In the genomic region with DNA sequence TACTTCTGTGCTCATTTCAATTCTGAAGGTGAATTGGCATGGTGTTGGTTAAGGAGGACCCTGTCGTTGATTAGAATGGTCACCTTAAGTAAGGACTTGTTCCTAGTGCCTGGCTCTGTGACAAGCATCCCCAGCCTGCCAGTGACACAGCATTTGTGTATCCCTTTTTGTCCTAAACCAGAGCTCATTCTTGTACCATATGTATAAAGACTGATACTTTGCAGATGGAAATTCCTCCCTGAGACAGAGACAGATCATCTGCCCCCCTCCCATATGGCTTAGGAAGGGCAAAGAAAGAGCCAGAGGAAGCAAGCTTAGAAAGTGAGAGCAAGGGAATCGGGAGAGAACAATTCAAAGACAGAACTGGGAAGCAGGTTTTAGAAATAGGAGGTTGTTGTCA, we compare ENCODE assay signal across 15 cellular contexts. TPM values are rescaled to one million over a fixed set of nuclear protein-coding genes. Genes with fewer than 3 reads are reported as not detected.
A peak's percentile ranks its signal among the peaks of the same experiment; 100 is the strongest.
DNase-seq lines count a peak whose midpoint lies in the region; ATAC-seq and TF ChIP-seq lines count a peak whose summit lies in the region.
"Had no signal": no experiment of that assay in that cellular context is flagged by ENCODE, and none has a peak within 500 bp of the region (broad histone marks: within the 10 kb centered on the region; RNA-seq: fewer than 3 reads in every experiment).

No MANE protein-coding gene starts in this region.

- no peaks in the 10 kb centered on the region for H3K36me3 Mint-ChIP-seq in activated T-cell treated with anti-CD3 and anti-CD28 coated beads, Interleukin-2, amount 50 U/mL, for 4 hours (ENCODE audit: insufficient read depth)
- H3K36me3 Mint-ChIP-seq in activated CD8-positive, alpha-beta T cell treated with anti-CD3 and anti-CD28 coated beads, Interleukin-2, amount 10 ng/mL, durations not matched to agents 7 days and 5 days (ENCODE audit: low read depth), result no peaks in the 10 kb centered on the region
- H3K36me3 Mint-ChIP-seq in glutamatergic neuron (ENCODE audit: unreplicated experiment), result no peaks in the 10 kb centered on the region
- H3K36me3 Mint-ChIP-seq in stimulated activated naive B cell treated with anti-CD40 and anti-IgM and Interleukin-4, amounts not matched to agents 10 μg/mL and 1 μg/mL and 100 μg/mL, for 72 hours, result no peaks in the 10 kb centered on the region

- POLR2A ChIA-PET in activated CD8-positive, alpha-beta T cell treated with anti-CD3 and anti-CD28 coated beads, Interleukin-2, amount 10 ng/mL, durations not matched to agents 7 days and 5 days (lab: Charles Lee), result interaction anchor here (0.6 to 0.7 kb wide), 2 partner anchors 13 to 221 kb away, joined by 3 to 5 read pairs; no protein-coding TSS in a partner anchor

- ATAC-seq in activated T-cell treated with anti-CD3 and anti-CD28 coated beads, Interleukin-2, amount 50 U/mL, for 4 hours, result no peak
- no peak for ATAC-seq in activated CD8-positive, alpha-beta T cell treated with anti-CD3 and anti-CD28 coated beads, Interleukin-2, amount 10 ng/mL, durations not matched to agents 7 days and 5 days
- no peak for ATAC-seq in stimulated activated naive CD8-positive, alpha-beta T cell treated with anti-CD3 and anti-CD28 coated beads, Interleukin-15, amount 100 ng/mL, for 72 hours
- no peak for ATAC-seq in GM18861 (IDR thresholded peaks at IDR 0.05; ENCODE audit: unreplicated experiment)
- ATAC-seq in stimulated activated naive B cell treated with anti-CD40 and anti-IgM and Interleukin-4, amounts not matched to agents 10 μg/mL and 1 μg/mL and 100 μg/mL, for 72 hours (replicated peaks), result no peak

- peak overlapping the region; percentile 82 for H3K27ac Mint-ChIP-seq in activated CD8-positive, alpha-beta T cell treated with anti-CD3 and anti-CD28 coated beads, Interleukin-2, amount 10 ng/mL, durations not matched to agents 7 days and 5 days
- peak overlapping the region; percentile 90 for H3K27ac Mint-ChIP-seq in glutamatergic neuron (ENCODE audit: unreplicated experiment)
- H3K27ac Mint-ChIP-seq in stimulated activated naive CD8-positive, alpha-beta T cell treated with anti-CD3 and anti-CD28 coated beads, Interleukin-15, amount 100 ng/mL, for 72 hours, result peak overlapping the region; percentile 87 to 95
- H3K27ac Mint-ChIP-seq in stimulated activated naive B cell treated with anti-CD40 and anti-IgM and Interleukin-4, amounts not matched to agents 10 μg/mL and 1 μg/mL and 100 μg/mL, for 72 hours, result no peak overlapping the region
- H3K27ac Mint-ChIP-seq: dendritic cell treated with granulocyte-macrophage colony-stimulating factor and Interleukin-4, amounts not matched to agents 40 ng/mL and 50 ng/mL, for 4 days had no signal

- CTCF ChIA-PET in activated CD8-positive, alpha-beta T cell treated with anti-CD3 and anti-CD28 coated beads, Interleukin-2, amount 10 ng/mL, durations not matched to agents 7 days and 5 days (lab: Charles Lee), result interaction anchor here (0.9 to 9.9 kb wide), 9 partner anchors 15 to 395 kb away, joined by 3 to 89 read pairs (median 4); no protein-coding TSS in a partner anchor

- TF ChIP-seq CTCF in glutamatergic neuron (IDR thresholded peaks at IDR 0.05; ENCODE audit: partially characterized antibody, unreplicated experiment), result no peak

- peak overlapping the region; percentile 11 for H3K4me3 Mint-ChIP-seq in activated T-cell treated with anti-CD3 and anti-CD28 coated beads, Interleukin-2, amount 50 U/mL, for 4 hours
- H3K4me3 Mint-ChIP-seq in activated CD8-positive, alpha-beta T cell treated with anti-CD3 and anti-CD28 coated beads, Interleukin-2, amount 10 ng/mL, durations not matched to agents 7 days and 5 days, result no peak overlapping the region
- H3K4me3 Mint-ChIP-seq in glutamatergic neuron (ENCODE audit: unreplicated experiment), result peak overlapping the region; percentile 65
- H3K4me3 Mint-ChIP-seq in stimulated activated naive CD8-positive, alpha-beta T cell treated with anti-CD3 and anti-CD28 coated beads, Interleukin-15, amount 100 ng/mL, for 72 hours, result peak overlapping the region; percentile 56 to 62
- H3K4me3 Mint-ChIP-seq in stimulated activated naive B cell treated with anti-CD40 and anti-IgM and Interleukin-4, amounts not matched to agents 10 μg/mL and 1 μg/mL and 100 μg/mL, for 72 hours, result no peak overlapping the region
- H3K4me3 Mint-ChIP-seq: dendritic cell treated with granulocyte-macrophage colony-stimulating factor and Interleukin-4, amounts not matched to agents 40 ng/mL and 50 ng/mL, for 4 days had no signal

- no peak for DNase-seq in activated T-cell treated with anti-CD3 and anti-CD28 coated beads, Interleukin-2, amount 50 U/mL, for 4 hours
- DNase-seq in activated T-cell treated with anti-CD3 and anti-CD28 coated beads, Interleukin-2, amount 50 U/mL, for 48 hours, result no peak
- DNase-seq in activated CD8-positive, alpha-beta T cell treated with anti-CD3 and anti-CD28 coated beads, Interleukin-2, amount 10 ng/mL, durations not matched to agents 7 days and 5 days, result no peak
- DNase-seq in glutamatergic neuron, result no peak
- no peak for DNase-seq in stimulated activated naive CD8-positive, alpha-beta T cell treated with anti-CD3 and anti-CD28 coated beads, Interleukin-15, amount 100 ng/mL, for 72 hours
- no peak for DNase-seq in stimulated activated naive B cell treated with anti-CD40 and anti-IgM and Interleukin-4, amounts not matched to agents 10 μg/mL and 1 μg/mL and 100 μg/mL, for 72 hours
- DNase-seq in KG1 (lab: John Stamatoyannopoulos, UW), result no peak
- DNase-seq: ACHN; DMS 273 treated with DMSO at 0.1 percent for 48 hours; NCI-H146; NCI-H510A; stimulated activated CD4-positive, alpha-beta T cell treated with anti-CD3 and anti-CD28 coated beads, Interleukin-15, amount 100 ng/mL, for 24 hours; upper lobe of left lung had no signal

- H3K9me3 Mint-ChIP-seq in activated T-cell treated with anti-CD3 and anti-CD28 coated beads, Interleukin-2, amount 50 U/mL, for 4 hours, result no peaks in the 10 kb centered on the region
- H3K9me3 Mint-ChIP-seq in activated CD8-positive, alpha-beta T cell treated with anti-CD3 and anti-CD28 coated beads, Interleukin-2, amount 10 ng/mL, durations not matched to agents 7 days and 5 days (ENCODE audit: insufficient read depth), result no peaks in the 10 kb centered on the region
- peaks cover 11% of the 10 kb centered on the region for H3K9me3 Mint-ChIP-seq in glutamatergic neuron (ENCODE audit: unreplicated experiment)
- no peaks in the 10 kb centered on the region for H3K9me3 Mint-ChIP-seq in stimulated activated naive CD8-positive, alpha-beta T cell treated with anti-CD3 and anti-CD28 coated beads, Interleukin-15, amount 100 ng/mL, for 72 hours
- H3K9me3 Mint-ChIP-seq in stimulated activated naive B cell treated with anti-CD40 and anti-IgM and Interleukin-4, amounts not matched to agents 10 μg/mL and 1 μg/mL and 100 μg/mL, for 72 hours, result no peaks in the 10 kb centered on the region
- H3K9me3 Mint-ChIP-seq: dendritic cell treated with granulocyte-macrophage colony-stimulating factor and Interleukin-4, amounts not matched to agents 40 ng/mL and 50 ng/mL, for 4 days had no signal

- peaks cover 46% of the 10 kb centered on the region for H3K4me1 Mint-ChIP-seq in activated T-cell treated with anti-CD3 and anti-CD28 coated beads, Interleukin-2, amount 50 U/mL, for 4 hours (ENCODE audit: low read depth)
- peaks cover 54% of the 10 kb centered on the region for H3K4me1 Mint-ChIP-seq in activated CD8-positive, alpha-beta T cell treated with anti-CD3 and anti-CD28 coated beads, Interleukin-2, amount 10 ng/mL, durations not matched to agents 7 days and 5 days (ENCODE audit: low read depth)
- H3K4me1 Mint-ChIP-seq in glutamatergic neuron (ENCODE audit: low read depth, unreplicated experiment), result peaks cover 47% of the 10 kb centered on the region
- peaks cover 79% of the 10 kb centered on the region for H3K4me1 Mint-ChIP-seq in stimulated activated naive CD8-positive, alpha-beta T cell treated with anti-CD3 and anti-CD28 coated beads, Interleukin-15, amount 100 ng/mL, for 72 hours
- H3K4me1 Mint-ChIP-seq in stimulated activated naive B cell treated with anti-CD40 and anti-IgM and Interleukin-4, amounts not matched to agents 10 μg/mL and 1 μg/mL and 100 μg/mL, for 72 hours, result peaks cover 8 to 16% of the 10 kb centered on the region in 2 donors

- H3K27me3 Mint-ChIP-seq in activated T-cell treated with anti-CD3 and anti-CD28 coated beads, Interleukin-2, amount 50 U/mL, for 4 hours (ENCODE audit: low read depth), result no peaks in the 10 kb centered on the region
- no peaks in the 10 kb centered on the region for H3K27me3 Mint-ChIP-seq in activated CD8-positive, alpha-beta T cell treated with anti-CD3 and anti-CD28 coated beads, Interleukin-2, amount 10 ng/mL, durations not matched to agents 7 days and 5 days (ENCODE audit: low read depth)
- peaks cover 7% of the 10 kb centered on the region for H3K27me3 Mint-ChIP-seq in glutamatergic neuron (ENCODE audit: unreplicated experiment)
- no peaks in the 10 kb centered on the region for H3K27me3 Mint-ChIP-seq in stimulated activated naive CD8-positive, alpha-beta T cell treated with anti-CD3 and anti-CD28 coated beads, Interleukin-15, amount 100 ng/mL, for 72 hours
- peaks cover 20 to 28% of the 10 kb centered on the region in 2 donors for H3K27me3 Mint-ChIP-seq in stimulated activated naive B cell treated with anti-CD40 and anti-IgM and Interleukin-4, amounts not matched to agents 10 μg/mL and 1 μg/mL and 100 μg/mL, for 72 hours

RNA-seq across cellular contexts. Expression of a gene that starts 13.1 kb away (rescaled TPM):
- total RNA-seq in activated T-cell treated with anti-CD3 and anti-CD28 coated beads, Interleukin-2, amount 50 U/mL, for 4 hours, result not detected
- total RNA-seq in activated CD8-positive, alpha-beta T cell treated with anti-CD3 and anti-CD28 coated beads, Interleukin-2, amount 10 ng/mL, durations not matched to agents 7 days and 5 days, result not detected
- 161 TPM for total RNA-seq in glutamatergic neuron (ENCODE audit: unreplicated experiment)

Comparison
In these comparisons a context has a peak if more than half of its experiments do, and no peak if none do; other contexts are left out.
1. H3K4me3 Mint-ChIP-seq: peak in activated T-cell treated with anti-CD3 and anti-CD28 coated beads, Interleukin-2, amount 50 U/mL, for 4 hours (single experiment), glutamatergic neuron (single experiment) and stimulated activated naive CD8-positive, alpha-beta T cell treated with anti-CD3 and anti-CD28 coated beads, Interleukin-15, amount 100 ng/mL, for 72 hours (2 of 2); none in activated CD8-positive, alpha-beta T cell treated with anti-CD3 and anti-CD28 coated beads, Interleukin-2, amount 10 ng/mL, durations not matched to agents 7 days and 5 days (single experiment) and stimulated activated naive B cell treated with anti-CD40 and anti-IgM and Interleukin-4, amounts not matched to agents 10 μg/mL and 1 μg/mL and 100 μg/mL, for 72 hours (0 of 2).
2. RNA of a gene that starts 13.1 kb away (total RNA-seq): 161 TPM in glutamatergic neuron (single experiment); not detected in activated T-cell treated with anti-CD3 and anti-CD28 coated beads, Interleukin-2, amount 50 U/mL, for 4 hours and not detected in activated CD8-positive, alpha-beta T cell treated with anti-CD3 and anti-CD28 coated beads, Interleukin-2, amount 10 ng/mL, durations not matched to agents 7 days and 5 days; every median in the first group is over 100 times any median in the second.